In genomic region chr19:8973501-8974091, GRCh38 we compare ENCODE assay signal across 14 cellular contexts. TPM values are rescaled to one million over a fixed set of nuclear protein-coding genes. Genes with fewer than 3 reads are reported as not detected.
DNase-seq lines count a peak whose midpoint lies in the region; ATAC-seq and TF ChIP-seq lines count a peak whose summit lies in the region.
"Had no signal": no experiment of that assay in that cellular context is flagged by ENCODE, and none has a peak within 500 bp of the region (broad histone marks: within the 10 kb centered on the region; RNA-seq: fewer than 3 reads in every experiment).

No MANE protein-coding gene starts in this region.

- no peak for TF ChIP-seq CTCF in SK-N-SH (IDR thresholded peaks at IDR 0.05)

- WGBS in SK-N-SH (ENCODE audit: low lambda C conversion rate): 2% methylated on average over 5 of the region's 5 CpGs

- no peak overlapping the region for H3K27ac ChIP-seq in SK-N-SH (ENCODE audit: low read depth in 2 of 2, low read length in 1 of 2)
- H3K27ac ChIP-seq: ovary, upper lobe of right lung had no signal

- CTCF ChIA-PET in SK-N-SH (lab: Yijun Ruan, JAX): no interaction called here
- CTCF ChIA-PET in activated CD8-positive, alpha-beta T cell treated with anti-CD3 and anti-CD28 coated beads, Interleukin-2, amount 10 ng/mL, durations not matched to agents 7 days and 5 days (lab: Charles Lee): interaction anchor here (1.3 kb wide), 1 partner anchor 15 kb away, joined by 5 read pairs; no protein-coding TSS in a partner anchor

- no peaks in the 10 kb centered on the region for H3K79me2 ChIP-seq in SK-N-SH (ENCODE audit: insufficient read depth)

- H3K4me3 Mint-ChIP-seq in activated CD8-positive, alpha-beta T cell treated with anti-CD3 and anti-CD28 coated beads, Interleukin-2, amount 10 ng/mL, durations not matched to agents 7 days and 5 days: no peak overlapping the region
- H3K4me3 Mint-ChIP-seq: memory B cell had no signal

- no peaks in the 10 kb centered on the region for H3K9me2 ChIP-seq in SK-N-SH

- no peak overlapping the region for H3K4me2 ChIP-seq in SK-N-SH

- H3K4me3 ChIP-seq in SK-N-SH (ENCODE audit: low read depth in 2 of 2, low read length in 1 of 2): no peak overlapping the region
- H3K4me3 ChIP-seq: HAP-1, ovary, upper lobe of right lung had no signal

- no peaks in the 10 kb centered on the region for H3K36me3 ChIP-seq in SK-N-SH (replicated peaks in 1 of 2; ENCODE audit: control insufficient read depth in 1 of 2, insufficient read depth in 2 of 2, low read length in 1 of 2)
- H3K36me3 ChIP-seq: HAP-1, ovary, upper lobe of right lung had no signal

- ATAC-seq in SK-N-SH treated with all-trans-retinoic acid at 6 μM for 48 hours (no peak), HG03432 (IDR thresholded peaks at IDR 0.05; ENCODE audit: unreplicated experiment) (no peak), GM21367 (IDR thresholded peaks at IDR 0.05; ENCODE audit: unreplicated experiment) (no peak)
- no peak for ATAC-seq in activated CD8-positive, alpha-beta T cell treated with anti-CD3 and anti-CD28 coated beads, Interleukin-2, amount 10 ng/mL, durations not matched to agents 7 days and 5 days
- ATAC-seq: upper lobe of right lung had no signal

- H3K27ac Mint-ChIP-seq in activated CD8-positive, alpha-beta T cell treated with anti-CD3 and anti-CD28 coated beads, Interleukin-2, amount 10 ng/mL, durations not matched to agents 7 days and 5 days: no peak overlapping the region
- H3K27ac Mint-ChIP-seq: memory B cell had no signal

- no peaks in the 10 kb centered on the region for H3K27me3 ChIP-seq in SK-N-SH (ENCODE audit: insufficient read depth)
- H3K27me3 ChIP-seq: ovary had no signal

- H3K27me3 Mint-ChIP-seq in activated CD8-positive, alpha-beta T cell treated with anti-CD3 and anti-CD28 coated beads, Interleukin-2, amount 10 ng/mL, durations not matched to agents 7 days and 5 days (ENCODE audit: low read depth): no peaks in the 10 kb centered on the region
- H3K27me3 Mint-ChIP-seq: memory B cell had no signal

- H3K9ac ChIP-seq in SK-N-SH: no peak overlapping the region

- H3K4me1 Mint-ChIP-seq in activated CD8-positive, alpha-beta T cell treated with anti-CD3 and anti-CD28 coated beads, Interleukin-2, amount 10 ng/mL, durations not matched to agents 7 days and 5 days (ENCODE audit: low read depth): no peaks in the 10 kb centered on the region
- H3K4me1 Mint-ChIP-seq: memory B cell had no signal

- no peaks in the 10 kb centered on the region for H3K9me3 Mint-ChIP-seq in activated CD8-positive, alpha-beta T cell treated with anti-CD3 and anti-CD28 coated beads, Interleukin-2, amount 10 ng/mL, durations not matched to agents 7 days and 5 days (ENCODE audit: insufficient read depth)

- no peak for TF ChIP-seq RAD21 in SK-N-SH (IDR thresholded peaks at IDR 0.05; ENCODE audit: low read length)

- H4K20me1 ChIP-seq in SK-N-SH (ENCODE audit: insufficient read depth): no peaks in the 10 kb centered on the region

- no peak for DNase-seq in SK-N-SH
- peak; percentile 3 for DNase-seq in LoVo (ENCODE audit: low spot score)
- DNase-seq in activated CD8-positive, alpha-beta T cell treated with anti-CD3 and anti-CD28 coated beads, Interleukin-2, amount 10 ng/mL, durations not matched to agents 7 days and 5 days: peak; percentile 25
- DNase-seq in lung microvascular endothelial cell (ENCODE audit: low read depth in 2 of 2): peak; percentile 1 to 25
- no peak for DNase-seq in NOMO-1 treated with dmso at 0.1 percent for 144 hours (lab: John Stamatoyannopoulos, UW; ENCODE audit: unreplicated experiment)
- DNase-seq: NCI-H510A, ovary, SHP77 treated with DMSO at 0.1 percent for 48 hours, upper lobe of right lung had no signal

- no peak for TF ChIP-seq EP300 in SK-N-SH (IDR thresholded peaks at IDR 0.05; ENCODE audit: borderline replicate concordance in 1 of 2, low read depth in 1 of 2, low read length in 1 of 2)

- H3K36me3 Mint-ChIP-seq in activated CD8-positive, alpha-beta T cell treated with anti-CD3 and anti-CD28 coated beads, Interleukin-2, amount 10 ng/mL, durations not matched to agents 7 days and 5 days (ENCODE audit: low read depth): no peaks in the 10 kb centered on the region
- H3K36me3 Mint-ChIP-seq: memory B cell had no signal

- POLR2A ChIA-PET in SK-N-SH (lab: Yijun Ruan, JAX): no interaction called here
- POLR2A ChIA-PET in activated CD8-positive, alpha-beta T cell treated with anti-CD3 and anti-CD28 coated beads, Interleukin-2, amount 10 ng/mL, durations not matched to agents 7 days and 5 days (lab: Charles Lee): no interaction called here

- no peak overlapping the region for H2AFZ ChIP-seq in SK-N-SH (ENCODE audit: low read depth)

- H3K4me1 ChIP-seq in SK-N-SH (ENCODE audit: control insufficient read depth in 1 of 2, insufficient read depth in 2 of 2, low read depth in 1 of 2, low read length in 1 of 2): no peaks in the 10 kb centered on the region
- H3K4me1 ChIP-seq: HAP-1, upper lobe of right lung had no signal

- H3K9me3 ChIP-seq in SK-N-SH: no peaks in the 10 kb centered on the region
- H3K9me3 ChIP-seq: HAP-1, ovary, upper lobe of right lung had no signal

- H3F3A ChIP-seq in SK-N-SH (replicated peaks; ENCODE audit: insufficient read depth): no peaks in the 10 kb centered on the region

TF ChIP-seq in SK-N-SH, 30 proteins besides CTCF, POLR2A, EP300 and RAD21:
- TF ChIP-seq FOSL2 (IDR thresholded peaks at IDR 0.05; ENCODE audit: borderline replicate concordance, low read depth): no peak
- TF ChIP-seq REST (IDR thresholded peaks at IDR 0.05; ENCODE audit: low read depth, low read length): peak; percentile 92

TF ChIP-seq in SK-N-SH treated with all-trans-retinoic acid at 6 μM for 48 hours, 23 proteins besides CTCF, POLR2A, EP300 and RAD21:
- TF ChIP-seq PPARA (CRISPR knock-in tag; IDR thresholded peaks at IDR 0.05; ENCODE audit: borderline replicate concordance) (no peak), ZFP30 (CRISPR knock-in tag; IDR thresholded peaks at IDR 0.05) (no peak), CREB5 (CRISPR knock-in tag; IDR thresholded peaks at IDR 0.05; ENCODE audit: low read depth) (no peak), RARB (CRISPR knock-in tag; IDR thresholded peaks at IDR 0.05) (no peak), ZNF70 (CRISPR knock-in tag; IDR thresholded peaks at IDR 0.05) (no peak), ESRRG (CRISPR knock-in tag; IDR thresholded peaks at IDR 0.05) (no peak)
- TF ChIP-seq, protein P1, sequence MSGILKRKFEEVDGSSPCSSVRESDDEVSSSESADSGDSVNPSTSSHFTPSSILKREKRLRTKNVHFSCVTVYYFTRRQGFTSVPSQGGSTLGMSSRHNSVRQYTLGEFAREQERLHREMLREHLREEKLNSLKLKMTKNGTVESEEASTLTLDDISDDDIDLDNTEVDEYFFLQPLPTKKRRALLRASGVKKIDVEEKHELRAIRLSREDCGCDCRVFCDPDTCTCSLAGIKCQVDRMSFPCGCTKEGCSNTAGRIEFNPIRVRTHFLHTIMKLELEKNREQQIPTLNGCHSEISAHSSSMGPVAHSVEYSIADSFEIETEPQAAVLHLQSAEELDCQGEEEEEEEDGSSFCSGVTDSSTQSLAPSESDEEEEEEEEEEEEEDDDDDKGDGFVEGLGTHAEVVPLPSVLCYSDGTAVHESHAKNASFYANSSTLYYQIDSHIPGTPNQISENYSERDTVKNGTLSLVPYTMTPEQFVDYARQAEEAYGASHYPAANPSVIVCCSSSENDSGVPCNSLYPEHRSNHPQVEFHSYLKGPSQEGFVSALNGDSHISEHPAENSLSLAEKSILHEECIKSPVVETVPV (CRISPR knock-in tag; IDR thresholded peaks at IDR 0.05): no peak

RNA-seq across cellular contexts. Expression of gene MUC16, which starts 36.6 kb away (rescaled TPM):
- not detected in 2 replicates for polyA plus RNA-seq in SK-N-SH (2012; rRNA removed)
- polyA plus RNA-seq in SK-N-SH (2012; cell fraction: cytosol; rRNA removed): not detected in 2 replicates
- under 0.01 TPM in 2 replicates for polyA plus RNA-seq in SK-N-SH (2012; cell fraction: nucleus; rRNA removed)
- total RNA-seq in activated CD8-positive, alpha-beta T cell treated with anti-CD3 and anti-CD28 coated beads, Interleukin-2, amount 10 ng/mL, durations not matched to agents 7 days and 5 days: under 1 TPM in 1 of 2 experiments, not detected in 1; under 0.01 TPM
- total RNA-seq in lung microvascular endothelial cell: under 0.01 TPM in 1 of 2 replicates, not detected in the other

Comparison
In these comparisons a context has a peak if more than half of its experiments do, and no peak if none do; other contexts are left out.
1. DNase-seq: peak in LoVo (single experiment), activated CD8-positive, alpha-beta T cell treated with anti-CD3 and anti-CD28 coated beads, Interleukin-2, amount 10 ng/mL, durations not matched to agents 7 days and 5 days (single experiment) and lung microvascular endothelial cell (2 of 2); none in SK-N-SH (single experiment) and NOMO-1 treated with dmso at 0.1 percent for 144 hours (single experiment).